ENCODE assay signal across 8 cellular contexts in genomic region chr5:7815757-7816534, GRCh38. TPM values are rescaled to one million over a fixed set of nuclear protein-coding genes. Genes with fewer than 3 reads are reported as not detected.
DNase-seq lines count a peak whose midpoint lies in the region; ATAC-seq and TF ChIP-seq lines count a peak whose summit lies in the region.

No MANE protein-coding gene starts in this region.

- DNase-seq in AG20443 (ENCODE audit: low spot score) (peak; percentile 90), NCI-H748 treated with DMSO at 0.1 percent for 48 hours (lab: John Stamatoyannopoulos, UW) (peak; percentile 90), endothelial cell (ENCODE audit: low spot score) (peak; percentile 95), midbrain (lab: John Stamatoyannopoulos, UW) (peak; percentile 80)
- DNase-seq in activated CD8-positive, alpha-beta T cell treated with anti-CD3 and anti-CD28 coated beads, Interleukin-2, amount 10 ng/mL, durations not matched to agents 7 days and 5 days, result peak; percentile 70
- DNase-seq in stimulated activated CD8-positive, alpha-beta memory T cell treated with anti-CD3 and anti-CD28 coated beads, Interleukin-4, amount 100 ng/mL, for 4 hours (ENCODE audit: low read depth in 2 of 2, low spot score in 1 of 2), result peak; percentile 12 to 19

- peak; percentile 82 for TF ChIP-seq CTCF in endothelial cell (IDR thresholded peaks at IDR 0.05; ENCODE audit: unreplicated experiment)

- no peak overlapping the region for H3K27ac Mint-ChIP-seq in activated CD8-positive, alpha-beta T cell treated with anti-CD3 and anti-CD28 coated beads, Interleukin-2, amount 10 ng/mL, durations not matched to agents 7 days and 5 days
- no peak overlapping the region for H3K27ac Mint-ChIP-seq in endothelial cell (ENCODE audit: unreplicated experiment)

- no peaks in the 10 kb centered on the region for H3K4me1 Mint-ChIP-seq in activated CD8-positive, alpha-beta T cell treated with anti-CD3 and anti-CD28 coated beads, Interleukin-2, amount 10 ng/mL, durations not matched to agents 7 days and 5 days (ENCODE audit: low read depth)
- peaks cover 9% of the 10 kb centered on the region for H3K4me1 Mint-ChIP-seq in endothelial cell (ENCODE audit: unreplicated experiment)

- no peak overlapping the region for H3K4me3 Mint-ChIP-seq in activated CD8-positive, alpha-beta T cell treated with anti-CD3 and anti-CD28 coated beads, Interleukin-2, amount 10 ng/mL, durations not matched to agents 7 days and 5 days
- no peak overlapping the region for H3K4me3 Mint-ChIP-seq in endothelial cell (ENCODE audit: unreplicated experiment)

- CTCF ChIA-PET in activated CD8-positive, alpha-beta T cell treated with anti-CD3 and anti-CD28 coated beads, Interleukin-2, amount 10 ng/mL, durations not matched to agents 7 days and 5 days (lab: Charles Lee), result interaction anchor here (1.2 to 3.3 kb wide), 4 partner anchors 14 to 996 kb away, joined by 3 to 11 read pairs (median 4); no protein-coding TSS in a partner anchor

- POLR2A ChIA-PET in activated CD8-positive, alpha-beta T cell treated with anti-CD3 and anti-CD28 coated beads, Interleukin-2, amount 10 ng/mL, durations not matched to agents 7 days and 5 days (lab: Charles Lee), result no interaction called here

- no peaks in the 10 kb centered on the region for H3K36me3 Mint-ChIP-seq in activated CD8-positive, alpha-beta T cell treated with anti-CD3 and anti-CD28 coated beads, Interleukin-2, amount 10 ng/mL, durations not matched to agents 7 days and 5 days (ENCODE audit: low read depth)
- no peaks in the 10 kb centered on the region for H3K36me3 Mint-ChIP-seq in endothelial cell (ENCODE audit: low read depth, unreplicated experiment)

- no peaks in the 10 kb centered on the region for H3K9me3 Mint-ChIP-seq in activated CD8-positive, alpha-beta T cell treated with anti-CD3 and anti-CD28 coated beads, Interleukin-2, amount 10 ng/mL, durations not matched to agents 7 days and 5 days (ENCODE audit: insufficient read depth)
- no peaks in the 10 kb centered on the region for H3K9me3 Mint-ChIP-seq in endothelial cell (ENCODE audit: unreplicated experiment)

- ATAC-seq in GM18909 (IDR thresholded peaks at IDR 0.05; ENCODE audit: poor library complexity, unreplicated experiment) (peak; percentile 97), HG03135 (IDR thresholded peaks at IDR 0.05; ENCODE audit: unreplicated experiment) (peak; percentile 88)
- peak; percentile 91 for ATAC-seq in activated CD8-positive, alpha-beta T cell treated with anti-CD3 and anti-CD28 coated beads, Interleukin-2, amount 10 ng/mL, durations not matched to agents 7 days and 5 days

- peaks cover 9% of the 10 kb centered on the region for H3K27me3 Mint-ChIP-seq in activated CD8-positive, alpha-beta T cell treated with anti-CD3 and anti-CD28 coated beads, Interleukin-2, amount 10 ng/mL, durations not matched to agents 7 days and 5 days (ENCODE audit: low read depth)
- no peaks in the 10 kb centered on the region for H3K27me3 Mint-ChIP-seq in endothelial cell (ENCODE audit: unreplicated experiment)

RNA-seq across cellular contexts. Expression of gene CFAP90, which starts 35.0 kb away (rescaled TPM):
- total RNA-seq in activated CD8-positive, alpha-beta T cell treated with anti-CD3 and anti-CD28 coated beads, Interleukin-2, amount 10 ng/mL, durations not matched to agents 7 days and 5 days, result not detected
- total RNA-seq in endothelial cell (ENCODE audit: unreplicated experiment), result not detected

RNA-seq across cellular contexts. Expression of gene FASTKD3, which starts 52.9 kb away (rescaled TPM):
- total RNA-seq in activated CD8-positive, alpha-beta T cell treated with anti-CD3 and anti-CD28 coated beads, Interleukin-2, amount 10 ng/mL, durations not matched to agents 7 days and 5 days, result 10 to 100 TPM; 10.8 to 13.8 TPM
- 9.1 TPM for total RNA-seq in endothelial cell (ENCODE audit: unreplicated experiment)

RNA-seq across cellular contexts. Expression of gene MTRR, which starts 53.0 kb away (rescaled TPM):
- 10 to 100 TPM; 39.1 to 49.7 TPM for total RNA-seq in activated CD8-positive, alpha-beta T cell treated with anti-CD3 and anti-CD28 coated beads, Interleukin-2, amount 10 ng/mL, durations not matched to agents 7 days and 5 days
- 28.4 TPM for total RNA-seq in endothelial cell (ENCODE audit: unreplicated experiment)

Comparison
In these comparisons a context has a peak if more than half of its experiments do, and no peak if none do; other contexts are left out.
1. Peak in every context shown above with its lines: DNase-seq and ATAC-seq.
2. DNase-seq: peak in every context shown above with its lines; median percentile 95 in endothelial cell; 90 in AG20443; 90 in NCI-H748 treated with DMSO at 0.1 percent for 48 hours; 80 in midbrain; 70 in activated CD8-positive, alpha-beta T cell treated with anti-CD3 and anti-CD28 coated beads, Interleukin-2, amount 10 ng/mL, durations not matched to agents 7 days and 5 days; 16 in stimulated activated CD8-positive, alpha-beta memory T cell treated with anti-CD3 and anti-CD28 coated beads, Interleukin-4, amount 100 ng/mL, for 4 hours.